ENCODE assay signal across 9 cellular contexts in the genomic region with DNA sequence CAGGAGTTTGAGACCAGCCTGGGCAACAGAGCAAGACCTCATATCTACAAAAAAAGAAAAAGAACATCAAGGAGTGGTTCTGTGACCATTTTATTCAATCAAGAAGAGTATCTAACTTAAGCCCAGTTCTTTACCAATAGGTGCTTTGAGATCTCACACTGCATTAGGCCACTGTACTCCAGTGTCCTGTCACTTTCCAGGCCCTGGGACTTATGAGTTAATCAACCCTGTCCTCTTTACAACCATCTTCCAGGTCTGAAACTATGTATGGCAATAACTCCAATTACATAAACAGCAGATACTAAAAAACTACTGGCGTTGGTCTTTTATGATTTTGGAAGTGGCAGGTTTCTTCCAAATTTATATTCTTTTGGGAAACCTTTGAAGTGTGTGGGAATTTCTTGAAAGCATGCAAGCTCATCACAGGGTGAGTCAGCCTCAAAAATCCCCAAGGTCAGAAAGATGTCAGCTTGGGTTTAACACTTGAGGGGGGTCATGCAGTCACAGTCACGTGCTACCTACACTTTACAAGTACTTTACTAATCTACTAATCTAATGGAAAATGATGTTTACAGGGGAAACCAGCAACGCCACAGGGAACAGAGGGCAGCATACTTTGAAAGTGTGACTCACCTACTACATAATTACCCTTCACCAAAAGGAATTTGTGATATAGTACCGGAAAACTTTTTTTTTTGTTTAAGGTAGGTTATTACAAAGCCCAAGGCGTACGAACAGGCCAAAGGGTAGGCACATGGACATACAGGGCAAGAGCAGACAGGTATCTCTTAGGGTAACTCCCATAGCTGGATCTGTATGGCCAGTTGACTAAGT. TPM values are rescaled to one million over a fixed set of nuclear protein-coding genes. Genes with fewer than 3 reads are reported as not detected.
DNase-seq lines count a peak whose midpoint lies in the region; ATAC-seq and TF ChIP-seq lines count a peak whose summit lies in the region.
"Had no signal": no experiment of that assay in that cellular context is flagged by ENCODE, and none has a peak within 500 bp of the region (broad histone marks: within the 10 kb centered on the region; RNA-seq: fewer than 3 reads in every experiment).

No MANE protein-coding gene starts in this region.

- TF ChIP-seq EP300 in tibial nerve (IDR thresholded peaks at IDR 0.05) (no peak), gastroesophageal sphincter (IDR thresholded peaks at IDR 0.05) (no peak)

- ATAC-seq in CD4-positive, CD25-positive, alpha-beta regulatory T cell (ENCODE audit: low read depth in 2 of 2) = peak; percentile 28 to 57
- peak; percentile 87 to 88 for ATAC-seq in activated T-cell treated with anti-CD3 and anti-CD28 coated beads, Interleukin-2, amount 50 U/mL, for 4 hours
- peak; percentile 83 for ATAC-seq in left colon
- ATAC-seq in GM21717 (IDR thresholded peaks at IDR 0.05; ENCODE audit: unreplicated experiment) = no peak
- no peak for ATAC-seq in gastroesophageal sphincter
- ATAC-seq in HG02973 (IDR thresholded peaks at IDR 0.05; ENCODE audit: unreplicated experiment) = no peak

- no peak for TF ChIP-seq POLR2A in tibial nerve (IDR thresholded peaks at IDR 0.05)
- no peak for TF ChIP-seq POLR2A in gastroesophageal sphincter (IDR thresholded peaks at IDR 0.05)

- no peaks in the 10 kb centered on the region for H3K4me1 ChIP-seq in CD4-positive, CD25-positive, alpha-beta regulatory T cell (ENCODE audit: control insufficient read depth, insufficient read depth, low read length, poor library complexity, severe bottlenecking)
- peaks cover 0 to 5% (median 0%) of the 10 kb centered on the region in 4 donors for H3K4me1 ChIP-seq in tibial nerve
- no peaks in the 10 kb centered on the region for H3K4me1 ChIP-seq in gastroesophageal sphincter

- H3K4me3 Mint-ChIP-seq in CD4-positive, CD25-positive, alpha-beta regulatory T cell = no peak overlapping the region
- H3K4me3 Mint-ChIP-seq in activated T-cell treated with anti-CD3 and anti-CD28 coated beads, Interleukin-2, amount 50 U/mL, for 4 hours = no peak overlapping the region

- H3K36me3 ChIP-seq in CD4-positive, CD25-positive, alpha-beta regulatory T cell (ENCODE audit: control insufficient read depth, insufficient read depth, low read length) = peaks cover 43% of the 10 kb centered on the region
- H3K36me3 ChIP-seq in tibial nerve (peaks cover 0 to 71% (median 0%) of the 10 kb centered on the region in 3 donors), gastroesophageal sphincter (peaks cover 0 to 79% of the 10 kb centered on the region in 2 donors)

- H3K4me1 Mint-ChIP-seq in CD4-positive, CD25-positive, alpha-beta regulatory T cell = peaks cover 0 to 17% (median 12%) of the 10 kb centered on the region in 4 donors
- H3K4me1 Mint-ChIP-seq in activated T-cell treated with anti-CD3 and anti-CD28 coated beads, Interleukin-2, amount 50 U/mL, for 4 hours (ENCODE audit: low read depth) = peaks cover 41% of the 10 kb centered on the region

- no peaks in the 10 kb centered on the region for H3K27me3 ChIP-seq in CD4-positive, CD25-positive, alpha-beta regulatory T cell (ENCODE audit: control insufficient read depth, insufficient read depth, low read length)
- H3K27me3 ChIP-seq in tibial nerve (no peaks in the 10 kb centered on the region), gastroesophageal sphincter (no peaks in the 10 kb centered on the region)

- CTCF ChIA-PET in HEK293T (lab: Yijun Ruan, JAX) = interaction anchor here (0.7 to 1.4 kb wide), 2 partner anchors 10 to 12 kb away, joined by 3 to 4 read pairs; no protein-coding TSS in a partner anchor

- DNase-seq in CD4-positive, CD25-positive, alpha-beta regulatory T cell = no peak
- peak; percentile 17 for DNase-seq in HEK293T (ENCODE audit: extremely low spot score)
- peak; percentile 39 for DNase-seq in activated T-cell treated with anti-CD3 and anti-CD28 coated beads, Interleukin-2, amount 50 U/mL, for 4 hours
- no peak for DNase-seq in left colon
- no peak for DNase-seq in tibial nerve (ENCODE audit: low spot score in 2 of 2)

- intact Hi-C loops in left colon (cut with DNase I, micrococcal nuclease) = no loop called here

- H3K9me3 Mint-ChIP-seq in CD4-positive, CD25-positive, alpha-beta regulatory T cell = no peaks in the 10 kb centered on the region
- H3K9me3 Mint-ChIP-seq in activated T-cell treated with anti-CD3 and anti-CD28 coated beads, Interleukin-2, amount 50 U/mL, for 4 hours = no peaks in the 10 kb centered on the region

- H3K36me3 Mint-ChIP-seq in CD4-positive, CD25-positive, alpha-beta regulatory T cell = peaks cover 13% of the 10 kb centered on the region
- peaks cover 33% of the 10 kb centered on the region for H3K36me3 Mint-ChIP-seq in activated T-cell treated with anti-CD3 and anti-CD28 coated beads, Interleukin-2, amount 50 U/mL, for 4 hours (ENCODE audit: insufficient read depth)

- 73 to 74% methylated on average over 6 of the region's 6 CpGs for WGBS in tibial nerve, 2 donors
- 48 to 49% methylated on average over 5 to 6 of the region's 6 CpGs for WGBS in gastroesophageal sphincter (ENCODE audit: low coverage in 1 of 2), 2 donors

- POLR2A ChIA-PET in HEK293T (lab: Yijun Ruan, JAX) = interaction anchor here (3.3 kb wide), 1 partner anchor 15 kb away, joined by 16 read pairs; a partner anchor contains a TSS

- no peaks in the 10 kb centered on the region for H3K27me3 Mint-ChIP-seq in CD4-positive, CD25-positive, alpha-beta regulatory T cell
- H3K27me3 Mint-ChIP-seq in activated T-cell treated with anti-CD3 and anti-CD28 coated beads, Interleukin-2, amount 50 U/mL, for 4 hours (ENCODE audit: low read depth) = no peaks in the 10 kb centered on the region

- H3K27ac Mint-ChIP-seq in CD4-positive, CD25-positive, alpha-beta regulatory T cell = peak overlapping the region in 1 of 3 donors; percentile 69

- TF ChIP-seq CTCF in tibial nerve (IDR thresholded peaks at IDR 0.05) = no peak
- TF ChIP-seq CTCF in gastroesophageal sphincter (IDR thresholded peaks at IDR 0.05) = no peak

- H3K9me3 ChIP-seq in CD4-positive, CD25-positive, alpha-beta regulatory T cell (ENCODE audit: control insufficient read depth in 2 of 2, low read length in 2 of 2) = no peaks in the 10 kb centered on the region
- H3K9me3 ChIP-seq in tibial nerve (no peaks in the 10 kb centered on the region), gastroesophageal sphincter (no peaks in the 10 kb centered on the region)
- H3K9me3 ChIP-seq: HAP-1 had no signal

- H3K27ac ChIP-seq in CD4-positive, CD25-positive, alpha-beta regulatory T cell (ENCODE audit: insufficient read depth, low read length, poor library complexity, severe bottlenecking) = no peak overlapping the region
- H3K27ac ChIP-seq in tibial nerve (no peak overlapping the region), gastroesophageal sphincter (peak overlapping the region in 1 of 4 donors; percentile 4)

- no peak overlapping the region for H3K4me3 ChIP-seq in CD4-positive, CD25-positive, alpha-beta regulatory T cell (ENCODE audit: low read depth, low read length)
- H3K4me3 ChIP-seq in tibial nerve (no peak overlapping the region), gastroesophageal sphincter (no peak overlapping the region)
- H3K4me3 ChIP-seq: HAP-1 had no signal

TF ChIP-seq in HEK293T, 16 proteins besides CTCF, POLR2A, EP300 and RAD21:
- TF ChIP-seq NFRKB (IDR thresholded peaks at IDR 0.05) (no peak), FOXK2 (IDR thresholded peaks at IDR 0.05) (no peak), L3MBTL2 (conservative IDR thresholded peaks at IDR 0.05) (no peak), ELF4 (IDR thresholded peaks at IDR 0.05) (no peak), TARDBP (IDR thresholded peaks at IDR 0.05) (no peak), FOXM1 (IDR thresholded peaks at IDR 0.05; ENCODE audit: borderline replicate concordance) (no peak), FOXA1 (IDR thresholded peaks at IDR 0.05) (no peak), BHLHE40 (IDR thresholded peaks at IDR 0.05; ENCODE audit: borderline replicate concordance) (no peak), ARNT (IDR thresholded peaks at IDR 0.05) (no peak), ZNF384 (IDR thresholded peaks at IDR 0.05) (no peak), LEF1 (IDR thresholded peaks at IDR 0.05; ENCODE audit: borderline replicate concordance) (no peak), SP1 (IDR thresholded peaks at IDR 0.05) (no peak), HDGF (IDR thresholded peaks at IDR 0.05; ENCODE audit: borderline replicate concordance) (no peak)
- TF ChIP-seq, protein P1, sequence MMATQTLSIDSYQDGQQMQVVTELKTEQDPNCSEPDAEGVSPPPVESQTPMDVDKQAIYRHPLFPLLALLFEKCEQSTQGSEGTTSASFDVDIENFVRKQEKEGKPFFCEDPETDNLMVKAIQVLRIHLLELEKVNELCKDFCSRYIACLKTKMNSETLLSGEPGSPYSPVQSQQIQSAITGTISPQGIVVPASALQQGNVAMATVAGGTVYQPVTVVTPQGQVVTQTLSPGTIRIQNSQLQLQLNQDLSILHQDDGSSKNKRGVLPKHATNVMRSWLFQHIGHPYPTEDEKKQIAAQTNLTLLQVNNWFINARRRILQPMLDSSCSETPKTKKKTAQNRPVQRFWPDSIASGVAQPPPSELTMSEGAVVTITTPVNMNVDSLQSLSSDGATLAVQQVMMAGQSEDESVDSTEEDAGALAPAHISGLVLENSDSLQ (IDR thresholded peaks at IDR 0.05) = no peak
TF ChIP-seq in HEK293T: peak in this region for 0.

RNA-seq across cellular contexts. Expression of a gene that starts 15.6 kb away (rescaled TPM):
- total RNA-seq in CD4-positive, CD25-positive, alpha-beta regulatory T cell = 41.5 TPM
- 10 to 100 TPM; 12.7 to 19.4 (median 15.4) TPM for polyA plus RNA-seq in CD4-positive, CD25-positive, alpha-beta regulatory T cell
- 100 to 1,000 TPM in 1 of 3 donors, 10 to 100 TPM in 2; 80.0 to 101 (median 81.2) TPM for total RNA-seq in activated T-cell treated with anti-CD3 and anti-CD28 coated beads, Interleukin-2, amount 50 U/mL, for 4 hours
- total RNA-seq in left colon (10 to 100 TPM; 32.9 to 35.5 TPM), tibial nerve (10 to 100 TPM; 26.9 to 44.7 (median 36.2) TPM), gastroesophageal sphincter (10 to 100 TPM; 10.1 to 32.7 (median 19.2) TPM)

Comparison
In these comparisons a context has a peak if more than half of its experiments do, and no peak if none do; other contexts are left out.
1. ATAC-seq: peak in CD4-positive, CD25-positive, alpha-beta regulatory T cell (2 of 2), activated T-cell treated with anti-CD3 and anti-CD28 coated beads, Interleukin-2, amount 50 U/mL, for 4 hours (2 of 2) and left colon (single experiment); none in GM21717 (single experiment), gastroesophageal sphincter (single experiment) and HG02973 (single experiment).
2. DNase-seq: peak in HEK293T (single experiment) and activated T-cell treated with anti-CD3 and anti-CD28 coated beads, Interleukin-2, amount 50 U/mL, for 4 hours (single experiment); none in CD4-positive, CD25-positive, alpha-beta regulatory T cell (0 of 3), left colon (0 of 2) and tibial nerve (0 of 2).